In the genomic region with DNA sequence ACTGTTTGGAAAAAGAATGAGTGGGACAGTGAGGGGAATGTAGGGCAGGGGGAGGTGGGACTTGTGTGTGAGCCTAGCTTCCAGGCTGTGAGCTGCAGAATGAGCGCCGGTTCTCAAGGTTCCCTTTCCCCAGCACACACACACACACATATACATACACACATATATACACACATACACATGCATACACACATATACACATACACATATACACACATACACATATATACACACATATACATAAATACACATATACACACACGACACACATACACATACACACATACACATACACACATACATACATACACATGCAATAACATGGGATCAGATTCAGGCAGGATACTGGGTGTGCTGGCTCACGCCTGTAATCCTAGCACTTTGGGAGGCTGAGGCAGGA, we compare ENCODE assay signal across 22 cellular contexts.
"Had no signal": no experiment of that assay in that cellular context is flagged by ENCODE, and none has a peak within 500 bp of the region (broad histone marks: within the 10 kb centered on the region; RNA-seq: fewer than 3 reads in every experiment).

No MANE protein-coding gene starts in this region.

- DNase-seq: cortex of kidney; effector memory CD8-positive, alpha-beta T cell; foreskin fibroblast; gastrocnemius medialis; head of caudate nucleus; natural killer cell; pancreas; stimulated activated CD4-positive, alpha-beta T cell treated with anti-CD3 and anti-CD28 coated beads, Interleukin-12 subunit alpha, Interleukin-12 subunit beta, amount 100 ng/mL, for 4 hours; stimulated activated CD4-positive, alpha-beta T cell treated with anti-CD3 and anti-CD28 coated beads, Interleukin-1b, Interleukin-23, amount 100 ng/mL, for 48 hours; stimulated activated CD4-positive, alpha-beta T cell treated with anti-CD3 and anti-CD28 coated beads, Interleukin-4, amount 100 ng/mL, for 1 hour; stimulated activated CD8-positive, alpha-beta memory T cell treated with anti-CD3 and anti-CD28 coated beads, Interleukin-4, amount 100 ng/mL, for 48 hours; stimulated activated naive CD4-positive, alpha-beta T cell; stomach; thyroid gland; trophoblast cell had no signal

- H3K27ac ChIP-seq: gastrocnemius medialis, neutrophil, pancreas, stomach, thyroid gland had no signal

- H3K27me3 ChIP-seq: gastrocnemius medialis, neutrophil, pancreas, stomach, thyroid gland had no signal

- H3K9me3 Mint-ChIP-seq: effector memory CD8-positive, alpha-beta T cell; memory B cell; natural killer cell; neural crest cell had no signal

- H3K4me1 ChIP-seq: gastrocnemius medialis, pancreas, thyroid gland had no signal

- H3K36me3 ChIP-seq: gastrocnemius medialis, neutrophil, pancreas, stomach, thyroid gland had no signal

- ATAC-seq: effector memory CD8-positive, alpha-beta T cell; gastrocnemius medialis; pancreas; sciatic nerve had no signal

- H3K4me1 Mint-ChIP-seq: memory B cell, natural killer cell, neural crest cell had no signal

- H3K4me3 ChIP-seq: gastrocnemius medialis, lung, pancreas, smooth muscle cell, stomach, thyroid gland had no signal

- H3K9me3 ChIP-seq: gastrocnemius medialis, neutrophil, pancreas, stomach, thyroid gland had no signal

- H3K4me3 Mint-ChIP-seq: effector memory CD8-positive, alpha-beta T cell; memory B cell; natural killer cell; neural crest cell had no signal

- H3K27me3 Mint-ChIP-seq: progenitor cell of endocrine pancreas had no signal

- FAIRE-seq: pancreas had no signal

- H3K36me3 Mint-ChIP-seq: memory B cell, natural killer cell had no signal

- H3K4me2 ChIP-seq: smooth muscle cell had no signal

- H3K27ac Mint-ChIP-seq: effector memory CD8-positive, alpha-beta T cell; memory B cell; natural killer cell had no signal
